22 cellular contexts compared by ENCODE assay signal in the genomic region with DNA sequence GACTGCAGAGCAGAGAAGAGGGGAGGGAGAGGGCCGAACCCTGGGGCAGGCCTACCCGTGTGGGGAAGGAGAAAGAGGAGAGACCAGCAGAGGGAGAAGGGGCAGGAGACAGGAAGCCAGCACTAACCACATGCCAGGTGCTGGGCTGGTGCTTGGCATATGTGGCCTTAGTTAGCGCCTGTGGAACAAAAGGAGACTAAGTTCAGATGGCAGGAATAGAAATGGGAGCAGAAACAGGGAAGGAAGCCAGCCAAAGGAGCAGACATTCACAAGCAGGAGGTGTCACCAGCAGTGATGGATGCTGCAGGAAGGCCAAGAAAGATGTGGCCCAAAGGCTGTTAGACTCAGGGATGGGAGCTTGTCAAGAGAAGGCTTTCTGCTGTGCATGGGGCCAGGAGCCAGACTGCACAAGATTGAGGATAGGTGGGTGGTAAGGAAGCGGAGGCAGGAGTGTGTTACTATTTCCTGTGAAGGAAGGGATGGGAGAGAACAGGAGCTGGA. TPM values are rescaled to one million over a fixed set of nuclear protein-coding genes. Genes with fewer than 3 reads are reported as not detected.
DNase-seq lines count a peak whose midpoint lies in the region; ATAC-seq and TF ChIP-seq lines count a peak whose summit lies in the region.
"Had no signal": no experiment of that assay in that cellular context is flagged by ENCODE, and none has a peak within 500 bp of the region (broad histone marks: within the 10 kb centered on the region; RNA-seq: fewer than 3 reads in every experiment).

No MANE protein-coding gene starts in this region.

- no peak overlapping the region for H3K4me3 ChIP-seq in CD4-positive, alpha-beta memory T cell (ENCODE audit: low read length in 2 of 2)
- H3K4me3 ChIP-seq in MM.1S (ENCODE audit: low read length) (no peak overlapping the region), BE2C (ENCODE audit: low read depth, low read length) (no peak overlapping the region)
- H3K4me3 ChIP-seq: PC-9, transverse colon had no signal

- CTCF ChIA-PET in CD4-positive, alpha-beta memory T cell (lab: Charles Lee; ENCODE audit: partially characterized antibody): no interaction called here

- no peaks in the 10 kb centered on the region for H3K9me2 ChIP-seq in MM.1S (replicated peaks; ENCODE audit: insufficient read depth, low read length)

- no peak for DNase-seq in CD4-positive, alpha-beta memory T cell
- DNase-seq in MM.1S (peak; percentile 43), cerebellar cortex (ENCODE audit: low spot score) (peak; percentile 96), occipital lobe (lab: John Stamatoyannopoulos, UW) (peak; percentile 49), HT-29 (ENCODE audit: low spot score) (no peak), NCI-H345 treated with DMSO at 0.1 percent for 48 hours (lab: John Stamatoyannopoulos, UW; ENCODE audit: unreplicated experiment) (no peak), BE2C (no peak)
- DNase-seq: DMS79; effector memory CD4-positive, alpha-beta T cell; GOT3; NCI-H345; nephron progenitor cell; stimulated activated CD4-positive, alpha-beta T cell treated with anti-CD3 and anti-CD28 coated beads, Interleukin-4, amount 100 ng/mL, for 1 hour; transverse colon had no signal

- ATAC-seq in HG03135 (IDR thresholded peaks at IDR 0.05; ENCODE audit: unreplicated experiment): no peak
- ATAC-seq: sciatic nerve, SK-N-SH treated with all-trans-retinoic acid at 6 μM for 48 hours had no signal

- no peak overlapping the region for H3K4me2 ChIP-seq in MM.1S (ENCODE audit: low read depth, low read length)
- H3K4me2 ChIP-seq: PC-9 had no signal

- H2AFZ ChIP-seq in MM.1S (ENCODE audit: low read length): no peak overlapping the region
- H2AFZ ChIP-seq: PC-9 had no signal

- peaks cover 8% of the 10 kb centered on the region for H3K4me1 ChIP-seq in CD4-positive, alpha-beta memory T cell (ENCODE audit: insufficient read depth, low read length)
- H3K4me1 ChIP-seq in MM.1S (ENCODE audit: low read length) (peaks cover 11% of the 10 kb centered on the region), BE2C (no peaks in the 10 kb centered on the region)
- H3K4me1 ChIP-seq: transverse colon had no signal

- no peaks in the 10 kb centered on the region for H3K9me3 ChIP-seq in CD4-positive, alpha-beta memory T cell (ENCODE audit: control insufficient read depth in 1 of 2, low read length in 2 of 2)
- H3K9me3 ChIP-seq in MM.1S (replicated peaks; ENCODE audit: insufficient read depth, low read length) (no peaks in the 10 kb centered on the region), BE2C (no peaks in the 10 kb centered on the region)
- H3K9me3 ChIP-seq: transverse colon had no signal

- H3K27me3 Mint-ChIP-seq in CD4-positive, alpha-beta memory T cell: no peaks in the 10 kb centered on the region

- peaks cover 6 to 11% (median 10%) of the 10 kb centered on the region in 4 donors for H3K4me1 Mint-ChIP-seq in CD4-positive, alpha-beta memory T cell

- peak overlapping the region in 4 of 7 donors; percentile 48 to 82 (median 65) for H3K27ac Mint-ChIP-seq in CD4-positive, alpha-beta memory T cell
- H3K27ac Mint-ChIP-seq: IgD-negative memory B cell, nephron progenitor cell had no signal

- H4K20me1 ChIP-seq in MM.1S (ENCODE audit: insufficient read depth, low read length): no peaks in the 10 kb centered on the region

- TF ChIP-seq CTCF in MM.1S (IDR thresholded peaks at IDR 0.05; ENCODE audit: low read length) (no peak), BE2C (IDR thresholded peaks at IDR 0.05; ENCODE audit: low read depth, low read length) (no peak)

- no peak overlapping the region for H3K27ac ChIP-seq in CD4-positive, alpha-beta memory T cell (ENCODE audit: low read depth, low read length)
- H3K27ac ChIP-seq in MM.1S (ENCODE audit: low read length): no peak overlapping the region
- H3K27ac ChIP-seq: PC-9, transverse colon, VCaP had no signal

- H3K79me2 ChIP-seq in MM.1S (ENCODE audit: low read length): no peaks in the 10 kb centered on the region

- H3K36me3 Mint-ChIP-seq in CD4-positive, alpha-beta memory T cell: no peaks in the 10 kb centered on the region
- H3K36me3 Mint-ChIP-seq: IgD-negative memory B cell had no signal

- POLR2A ChIA-PET in CD4-positive, alpha-beta memory T cell (lab: Charles Lee; ENCODE audit: partially characterized antibody): no interaction called here

- peak overlapping the region in 1 of 8 donors; percentile 27 for H3K4me3 Mint-ChIP-seq in CD4-positive, alpha-beta memory T cell
- H3K4me3 Mint-ChIP-seq: IgD-negative memory B cell, nephron progenitor cell had no signal

- H3K27me3 ChIP-seq in CD4-positive, alpha-beta memory T cell (ENCODE audit: insufficient read depth, low read length): no peaks in the 10 kb centered on the region
- H3K27me3 ChIP-seq in MM.1S (replicated peaks; ENCODE audit: insufficient read depth, low read length): no peaks in the 10 kb centered on the region
- no peaks in the 10 kb centered on the region for H3K27me3 ChIP-seq in BE2C
- H3K27me3 ChIP-seq: transverse colon had no signal

- no peaks in the 10 kb centered on the region for H3F3A ChIP-seq in MM.1S (ENCODE audit: insufficient read depth, low read length)

- H3K36me3 ChIP-seq in CD4-positive, alpha-beta memory T cell (ENCODE audit: insufficient read depth, low read length): no peaks in the 10 kb centered on the region
- no peaks in the 10 kb centered on the region for H3K36me3 ChIP-seq in MM.1S (replicated peaks; ENCODE audit: insufficient read depth, low read length)
- peaks cover 24% of the 10 kb centered on the region for H3K36me3 ChIP-seq in BE2C

- H3K9me3 Mint-ChIP-seq in CD4-positive, alpha-beta memory T cell: peaks cover 0 to 1% (median 0%) of the 10 kb centered on the region in 8 donors
- H3K9me3 Mint-ChIP-seq: IgD-negative memory B cell, nephron progenitor cell had no signal

- intact Hi-C loops in CD4-positive, alpha-beta memory T cell (cut with micrococcal nuclease): no loop called here

- H3K9ac ChIP-seq in MM.1S (ENCODE audit: low read length): no peak overlapping the region

RNA-seq across cellular contexts. Expression of a gene that starts 26.7 kb away (rescaled TPM):
- total RNA-seq in CD4-positive, alpha-beta memory T cell: not detected
- not detected for polyA plus RNA-seq in CD4-positive, alpha-beta memory T cell
- not detected for total RNA-seq in occipital lobe
- total RNA-seq in HT-29 (2014; rRNA removed; shearing (Covaris generic)): 0.05 TPM in 1 of 2 replicates, not detected in the other
- not detected for polyA plus RNA-seq in BE2C (2012; ENCODE audit: insufficient read depth, insufficient read length, low read depth)
- total RNA-seq: activated CD8-positive, alpha-beta memory T cell treated with anti-CD3 and anti-CD28 coated beads for 36 hours; lower leg skin; PC-9; sciatic nerve had no signal
- polyA plus RNA-seq: IgD-negative memory B cell had no signal

RNA-seq across cellular contexts. Expression of a gene that starts 45.3 kb away (rescaled TPM):
- total RNA-seq in CD4-positive, alpha-beta memory T cell: 1 to 10 TPM; 3.0 to 3.9 TPM
- polyA plus RNA-seq in CD4-positive, alpha-beta memory T cell: 1 to 10 TPM in 1 of 2 donors, under 1 TPM in 1; 0.34 to 1.2 TPM
- 65.8 TPM for total RNA-seq in occipital lobe
- total RNA-seq in HT-29 (2014; rRNA removed; shearing (Covaris generic)): 207 and 215 TPM in 2 replicates
- 33.9 TPM for polyA plus RNA-seq in BE2C (2012; ENCODE audit: insufficient read depth, insufficient read length, low read depth)
- polyA plus RNA-seq: IgD-negative memory B cell had no signal

Comparison
In these comparisons a context has a peak if more than half of its experiments do, and no peak if none do; other contexts are left out.
1. DNase-seq: peak in MM.1S (single experiment), cerebellar cortex (single experiment) and occipital lobe (single experiment); none in CD4-positive, alpha-beta memory T cell (0 of 5), HT-29 (single experiment), NCI-H345 treated with DMSO at 0.1 percent for 48 hours (single experiment) and BE2C (single experiment).
2. RNA of a gene that starts 45.3 kb away (total RNA-seq): 207 to 215 TPM in HT-29 and 65.8 TPM in occipital lobe (single experiment); 3.0 to 3.9 TPM in CD4-positive, alpha-beta memory T cell; every median in the first group is over 10 times any median in the second.